8 cellular contexts compared by ENCODE assay signal in the genomic region with DNA sequence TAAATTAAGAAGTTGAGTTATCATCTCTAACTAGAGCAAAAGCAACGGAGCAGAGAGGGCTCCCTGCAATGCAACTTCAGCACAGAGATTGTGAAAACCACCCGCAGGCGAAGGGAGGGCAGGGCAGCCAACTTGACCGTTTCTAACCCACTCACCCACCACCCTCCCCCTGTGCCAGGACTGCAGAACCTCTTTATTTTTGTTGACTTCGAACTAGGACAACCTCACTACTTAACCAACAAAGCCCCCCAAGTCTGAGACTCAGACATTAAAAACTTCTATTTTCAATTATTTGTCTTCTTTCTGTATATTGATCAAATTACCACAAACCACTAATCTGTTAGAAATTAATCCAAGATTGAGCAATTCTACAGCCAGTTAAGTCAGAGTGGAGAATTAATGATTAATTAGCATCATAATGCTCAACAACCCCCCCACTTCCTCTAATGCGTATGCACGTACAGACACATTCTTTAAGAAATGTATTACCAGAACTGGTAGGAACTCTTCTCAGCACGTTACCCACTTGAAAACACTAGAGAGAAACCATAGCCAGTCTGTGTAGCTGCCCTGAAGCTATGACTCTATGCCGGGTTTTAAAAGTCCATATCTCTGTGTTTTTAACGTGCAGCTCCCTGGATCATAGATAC. TPM values are rescaled to one million over a fixed set of nuclear protein-coding genes. Genes with fewer than 3 reads are reported as not detected.
DNase-seq lines count a peak whose midpoint lies in the region; ATAC-seq and TF ChIP-seq lines count a peak whose summit lies in the region.

No MANE protein-coding gene starts in this region.

- peak in 1 of 4 donors; percentile 47 for TF ChIP-seq EP300 in upper lobe of left lung (IDR thresholded peaks at IDR 0.05)

- no peaks in the 10 kb centered on the region for H3K36me3 ChIP-seq in cardiac muscle cell
- H3K36me3 ChIP-seq in PC-9 (ENCODE audit: low read depth): peaks cover 3% of the 10 kb centered on the region; the same call in 1 of the 2 replicates
- no peaks in the 10 kb centered on the region for H3K36me3 ChIP-seq in upper lobe of left lung

- intact Hi-C loops in cardiac septum (cut with DNase I) (loop anchor here (5.0 kb wide), 1 partner anchor 33 kb away; no protein-coding TSS in a partner anchor), PC-9 (cut with micrococcal nuclease; ENCODE audit: unreplicated experiment) (no loop called here)

- peak in 1 of 2 donors; percentile 49 for ATAC-seq in upper lobe of left lung (ENCODE audit: low FRiP score in 2 of 2)

- 18 to 30% methylated on average over 10 of the region's 10 CpGs for WGBS in upper lobe of left lung, 2 donors

- H3K27me3 ChIP-seq in cardiac muscle cell: peaks cover 54% of the 10 kb centered on the region
- no peaks in the 10 kb centered on the region for H3K27me3 ChIP-seq in PC-9 (ENCODE audit: insufficient read depth, low read depth)
- peaks cover 0 to 4% (median 0%) of the 10 kb centered on the region in 4 donors for H3K27me3 ChIP-seq in upper lobe of left lung

- H3K27ac ChIP-seq in cardiac muscle cell (no peak overlapping the region), PC-9 (peak overlapping the region; percentile 93), upper lobe of left lung (peak overlapping the region; percentile 80 to 86 (median 84))

- in situ Hi-C loops in KBM-7 (cut with MboI; ENCODE audit: low pct_unique_long_range_greater_than_20kb, low sequenced_read_pairs): no loop called here

- H3K9me3 ChIP-seq in cardiac muscle cell (ENCODE audit: low read depth): no peaks in the 10 kb centered on the region
- H3K9me3 ChIP-seq in PC-9 (ENCODE audit: insufficient read depth, low read depth): no peaks in the 10 kb centered on the region
- no peaks in the 10 kb centered on the region for H3K9me3 ChIP-seq in upper lobe of left lung

- no peak for TF ChIP-seq POLR2A in upper lobe of left lung (IDR thresholded peaks at IDR 0.05)

- BruUV-seq in PC-9 (replicated peaks; lab: Mats Ljungman, UMichigan): no TSS peak

- CTCF ChIA-PET in PC-9 (lab: Charles Lee): interaction anchor here (1.8 kb wide), 1 partner anchor 29 kb away, joined by 19 read pairs; no protein-coding TSS in a partner anchor

- no peak overlapping the region; the same call in 1 of the 2 replicates for H2AFZ ChIP-seq in PC-9

- H3K4me2 ChIP-seq in PC-9: peak overlapping the region; percentile 81

- DNase-seq in cardiac muscle cell (ENCODE audit: low read depth in 1 of 2, low spot score in 1 of 2): peak in 1 of 2 donors; percentile 14
- no peak for DNase-seq in cardiac septum (ENCODE audit: low spot score)
- peak in 1 of 2 experiments; percentile 57 for DNase-seq in PC-9
- DNase-seq in foreskin fibroblast: peak; percentile 62 to 83
- peak in 1 of 2 donors; percentile 74 for DNase-seq in upper lobe of left lung
- no peak for DNase-seq in NCI-H1105 (lab: John Stamatoyannopoulos, UW)
- no peak for DNase-seq in KBM-7
- no peak for DNase-seq in NCI-H748 (lab: John Stamatoyannopoulos, UW; ENCODE audit: unreplicated experiment)

- no peaks in the 10 kb centered on the region for H3K4me1 ChIP-seq in cardiac muscle cell (ENCODE audit: low read depth)
- peaks cover 68% of the 10 kb centered on the region for H3K4me1 ChIP-seq in PC-9 (replicated peaks; ENCODE audit: insufficient read depth)
- peaks cover 45 to 69% (median 57%) of the 10 kb centered on the region in 4 donors for H3K4me1 ChIP-seq in upper lobe of left lung

- TF ChIP-seq CTCF in cardiac muscle cell (IDR thresholded peaks at IDR 0.05; ENCODE audit: low read depth, low read length): peak; percentile 11
- TF ChIP-seq CTCF in PC-9 (conservative IDR thresholded peaks at IDR 0.05): no peak; the same call in 1 of the 2 replicates
- peak; percentile 8 for TF ChIP-seq CTCF in foreskin fibroblast (IDR thresholded peaks at IDR 0.05; ENCODE audit: low read depth, low read length)
- peak in 3 of 6 experiments; percentile 18 to 30 (median 22) for TF ChIP-seq CTCF in upper lobe of left lung (IDR thresholded peaks at IDR 0.05)

- no peaks in the 10 kb centered on the region for H4K20me1 ChIP-seq in PC-9 (ENCODE audit: insufficient read depth)

- no peaks in the 10 kb centered on the region for H3K9me2 ChIP-seq in PC-9 (ENCODE audit: insufficient read depth)

- H3K4me3 ChIP-seq in cardiac muscle cell: no peak overlapping the region
- peak overlapping the region; percentile 76 for H3K4me3 ChIP-seq in PC-9
- peak overlapping the region; percentile 81 to 85 for H3K4me3 ChIP-seq in foreskin fibroblast (ENCODE audit: low read depth in 1 of 2, low read length in 2 of 2)
- H3K4me3 ChIP-seq in upper lobe of left lung: peak overlapping the region in 2 of 4 donors; percentile 77 to 79

- POLR2A ChIA-PET in PC-9 (lab: Charles Lee; ENCODE audit: unreplicated experiment): interaction anchor here (0.6 kb wide), 1 partner anchor 83 kb away, joined by 6 read pairs; no protein-coding TSS in a partner anchor

- H3K79me2 ChIP-seq in PC-9 (ENCODE audit: low read depth): 0 out of 2 replicates have a peak, but pooled peaks cover 4% of the 10 kb centered on the region

- H3F3A ChIP-seq in PC-9 (ENCODE audit: insufficient read depth, low read depth): peaks cover 70% of the 10 kb centered on the region

RNA-seq across cellular contexts. Expression of a gene that starts 2.0 kb away (rescaled TPM):
- total RNA-seq in cardiac muscle cell: 1.0 and 1.1 TPM in 2 replicates
- 1.0 and 4.5 TPM in 2 replicates for polyA plus RNA-seq in cardiac muscle cell
- 45.7 TPM for total RNA-seq in cardiac septum
- 28.2 and 30.7 TPM in 2 replicates for total RNA-seq in PC-9 (2021)
- 100 to 1,000 TPM; 128 to 253 (median 190) TPM for total RNA-seq in upper lobe of left lung

Comparison
In these comparisons a context has a peak if more than half of its experiments do, and no peak if none do; other contexts are left out.
1. RNA of a gene that starts 2.0 kb away (total RNA-seq): 128 to 253 TPM in upper lobe of left lung, 45.7 TPM in cardiac septum (single experiment) and 28.2 to 30.7 TPM in PC-9; 1.0 to 1.1 TPM in cardiac muscle cell; every median in the first group is over 10 times any median in the second.
2. DNase-seq: peak in foreskin fibroblast (2 of 2); none in cardiac septum (single experiment), NCI-H1105 (single experiment), KBM-7 (single experiment) and NCI-H748 (single experiment).